ENCODE assay signal across 1 cellular context in genomic region chr5:173556142-173557028, GRCh38.
TF ChIP-seq lines count a peak whose summit lies in the region.

No MANE protein-coding gene starts in this region.

TF ChIP-seq in H1, 55 proteins besides CTCF, POLR2A, EP300 and RAD21:
- TF ChIP-seq KDM1A (IDR thresholded peaks at IDR 0.05; ENCODE audit: borderline replicate concordance, low read length) (0 out of 2 replicates have a peak, but pooled peaks have one; percentile 26), FOSL1 (IDR thresholded peaks at IDR 0.05; ENCODE audit: insufficient read depth, low read depth, low read length) (no peak)
